ENCODE assay signal across 8 cellular contexts in genomic region chr21:25733859-25734653, GRCh38. TPM values are rescaled to one million over a fixed set of nuclear protein-coding genes. Genes with fewer than 3 reads are reported as not detected.
DNase-seq lines count a peak whose midpoint lies in the region; ATAC-seq, FAIRE-seq and TF ChIP-seq lines count a peak whose summit lies in the region.

No MANE protein-coding gene starts in this region.

- DNase-seq in CD1c-positive myeloid dendritic cell (ENCODE audit: extremely low spot score) = peak; percentile 30
- no peak for DNase-seq in GM19239 (ENCODE audit: insufficient read length, low spot score)
- DNase-seq in SW480 (ENCODE audit: low spot score) = peak; percentile 53
- peak; percentile 38 for DNase-seq in colonic mucosa
- DNase-seq in stimulated activated CD8-positive, alpha-beta memory T cell treated with anti-CD3 and anti-CD28 coated beads, Interleukin-7, amount 100 ng/mL, for 4 hours (ENCODE audit: low read depth in 2 of 2) = peak; percentile 10 to 37
- DNase-seq in UCSD-AML1 (lab: John Stamatoyannopoulos, UW; ENCODE audit: unreplicated experiment) = no peak

- H3K9me3 ChIP-seq in colonic mucosa (no peaks in the 10 kb centered on the region), liver (ENCODE audit: control insufficient read depth in 4 of 4, low read length in 3 of 4) (no peaks in the 10 kb centered on the region)

- peak; percentile 62 for FAIRE-seq in GM19239 (lab: Jason Lieb, UNC)

- peak; percentile 12 for ATAC-seq in HG03460 (IDR thresholded peaks at IDR 0.05; ENCODE audit: unreplicated experiment)

- no peak for TF ChIP-seq CTCF in colonic mucosa (IDR thresholded peaks at IDR 0.05)
- no peak for TF ChIP-seq CTCF in liver (IDR thresholded peaks at IDR 0.05; ENCODE audit: low read depth, low read length, missing input control)

- H3K9ac ChIP-seq in colonic mucosa (ENCODE audit: low read depth in 2 of 2, low read length in 2 of 2) = peak overlapping the region; percentile 78 to 99
- peak overlapping the region; percentile 67 to 97 for H3K9ac ChIP-seq in liver (ENCODE audit: low read depth in 1 of 2, low read length in 2 of 2)

- H3K4me3 ChIP-seq in colonic mucosa (peak overlapping the region; percentile 88), liver (ENCODE audit: low read depth in 1 of 3, low read length in 3 of 3) (peak overlapping the region; percentile 71 to 88 (median 78))

- H3K27ac ChIP-seq in colonic mucosa (peak overlapping the region; percentile 99), liver (ENCODE audit: low read depth in 1 of 2, low read length in 2 of 2) (peak overlapping the region; percentile 88 to 98)

- peaks cover 5% of the 10 kb centered on the region for H3K4me1 ChIP-seq in colonic mucosa
- H3K4me1 ChIP-seq in liver (ENCODE audit: control insufficient read depth in 4 of 4, insufficient read depth in 4 of 4, low read length in 3 of 4) = peaks cover 8 to 42% (median 34%) of the 10 kb centered on the region in 4 donors

- WGBS in liver = 2% methylated on average over 30 of the region's 30 CpGs

- H3K27me3 ChIP-seq in colonic mucosa (no peaks in the 10 kb centered on the region), liver (ENCODE audit: control insufficient read depth in 4 of 4, insufficient read depth in 4 of 4, low read length in 3 of 4) (no peaks in the 10 kb centered on the region)

- no peak for TF ChIP-seq RAD21 in liver (IDR thresholded peaks at IDR 0.05)

- intact Hi-C loops in colonic mucosa (cut with DNase I) = no loop called here

- H3K36me3 ChIP-seq in colonic mucosa (no peaks in the 10 kb centered on the region), liver (ENCODE audit: control insufficient read depth in 4 of 4, insufficient read depth in 3 of 4, low read depth in 1 of 4, low read length in 3 of 4) (peaks cover 1 to 6% (median 4%) of the 10 kb centered on the region in 4 donors)

TF ChIP-seq in liver, 16 proteins besides CTCF, POLR2A, EP300 and RAD21:
- TF ChIP-seq MAX (IDR thresholded peaks at IDR 0.05) (no peak), SP1 (IDR thresholded peaks at IDR 0.05) (no peak), HNF4A (conservative IDR thresholded peaks at IDR 0.05) (peak; percentile 36 to 53), ATF3 (IDR thresholded peaks at IDR 0.05) (peak; percentile 34)

RNA-seq across cellular contexts. Expression of gene ATP5PF, which starts 0.6 kb away (rescaled TPM):
- total RNA-seq in colonic mucosa = 100 to 1,000 TPM; 186 to 242 TPM
- total RNA-seq in liver = 100 to 1,000 TPM in 1 of 2 donors, 10 to 100 TPM in 1; 77.2 to 101 TPM
- 100 to 1,000 TPM; 317 to 637 TPM for polyA plus RNA-seq in liver

RNA-seq across cellular contexts. Expression of gene GABPA, which starts 0.7 kb away (rescaled TPM):
- total RNA-seq in colonic mucosa (10 to 100 TPM; 23.8 to 24.9 TPM), liver (10 to 100 TPM; 17.3 to 19.4 TPM)
- 1 to 10 TPM; 5.4 to 5.7 TPM for polyA plus RNA-seq in liver

Comparison
In these comparisons a context has a peak if more than half of its experiments do, and no peak if none do; other contexts are left out.
1. DNase-seq: peak in CD1c-positive myeloid dendritic cell (single experiment), SW480 (single experiment), colonic mucosa (single experiment) and stimulated activated CD8-positive, alpha-beta memory T cell treated with anti-CD3 and anti-CD28 coated beads, Interleukin-7, amount 100 ng/mL, for 4 hours (2 of 2); none in GM19239 (single experiment) and UCSD-AML1 (single experiment).